ENCODE assay signal across 8 cellular contexts in genomic region chr12:6280053-6280469, GRCh38. TPM values are rescaled to one million over a fixed set of nuclear protein-coding genes. Genes with fewer than 3 reads are reported as not detected.
DNase-seq lines count a peak whose midpoint lies in the region; TF ChIP-seq lines count a peak whose summit lies in the region.

No MANE protein-coding gene starts in this region.

- WGBS in esophagus squamous epithelium, 2 donors, result 16 to 24% methylated on average over 1 to 2 of the region's 2 CpGs

- no peaks in the 10 kb centered on the region for H4K20me1 ChIP-seq in BLaER1 treated with 17β-estradiol and CSF1 and Interleukin-3, amounts not matched to agents 10 nM and 100 nM
- H4K20me1 ChIP-seq in PC-9 (ENCODE audit: insufficient read depth), result no peaks in the 10 kb centered on the region

- no peaks in the 10 kb centered on the region for H3K9me3 Mint-ChIP-seq in osteocyte (ENCODE audit: unreplicated experiment)

- peaks cover 42% of the 10 kb centered on the region for H3F3A ChIP-seq in PC-9 (ENCODE audit: insufficient read depth, low read depth)

- H3K9me2 ChIP-seq in PC-9 (ENCODE audit: insufficient read depth), result no peaks in the 10 kb centered on the region

- peak in 1 of 4 donors; percentile 25 for TF ChIP-seq POLR2A in esophagus squamous epithelium (IDR thresholded peaks at IDR 0.05)

- H3K4me3 ChIP-seq in BLaER1 treated with 17β-estradiol and CSF1 and Interleukin-3, amounts not matched to agents 10 nM and 100 nM, result no peak overlapping the region
- no peak overlapping the region for H3K4me3 ChIP-seq in PC-9
- H3K4me3 ChIP-seq in esophagus squamous epithelium, result no peak overlapping the region

- BruUV-seq in PC-9 (replicated peaks; lab: Mats Ljungman, UMichigan), result no TSS peak

- peak overlapping the region in 1 of 11 experiments; percentile 19; a peak in 1 of 22 replicates for H3K9ac ChIP-seq in BLaER1 treated with 17β-estradiol and CSF1 and Interleukin-3, amounts not matched to agents 10 nM and 100 nM

- H3K4me1 Mint-ChIP-seq in osteocyte (ENCODE audit: unreplicated experiment), result peaks cover 41% of the 10 kb centered on the region

- CTCF ChIA-PET in PC-9 (lab: Charles Lee), result interaction anchor here (0.6 to 2.9 kb wide), 8 partner anchors 52 to 291 kb away, joined by 4 to 24 read pairs (median 8); no protein-coding TSS in a partner anchor

- H3K36me3 Mint-ChIP-seq in osteocyte (ENCODE audit: unreplicated experiment), result no peaks in the 10 kb centered on the region

- H3K4me2 ChIP-seq in BLaER1 treated with 17β-estradiol and CSF1 and Interleukin-3, amounts not matched to agents 10 nM and 100 nM, result peak overlapping the region; percentile 88 to 99 (median 96)
- peak overlapping the region; percentile 65 for H3K4me2 ChIP-seq in PC-9

- peak overlapping the region; percentile 17 for H3K4me3 Mint-ChIP-seq in osteocyte (ENCODE audit: unreplicated experiment)

- no peaks in the 10 kb centered on the region for H3K36me3 ChIP-seq in BLaER1 treated with 17β-estradiol and CSF1 and Interleukin-3, amounts not matched to agents 10 nM and 100 nM
- H3K36me3 ChIP-seq in PC-9 (ENCODE audit: low read depth) (no peaks in the 10 kb centered on the region), esophagus squamous epithelium (no peaks in the 10 kb centered on the region)

- H3K79me2 ChIP-seq in PC-9 (ENCODE audit: low read depth), result no peaks in the 10 kb centered on the region

- peaks cover 33 to 46% (median 43%) of the 10 kb centered on the region in 10 experiments for H3K4me1 ChIP-seq in BLaER1 treated with 17β-estradiol and CSF1 and Interleukin-3, amounts not matched to agents 10 nM and 100 nM
- H3K4me1 ChIP-seq in PC-9 (replicated peaks; ENCODE audit: insufficient read depth) (peaks cover 69% of the 10 kb centered on the region), esophagus squamous epithelium (peaks cover 32 to 65% (median 33%) of the 10 kb centered on the region in 3 donors)

- no peaks in the 10 kb centered on the region for H3K27me3 ChIP-seq in BLaER1 treated with 17β-estradiol and CSF1 and Interleukin-3, amounts not matched to agents 10 nM and 100 nM
- no peaks in the 10 kb centered on the region for H3K27me3 ChIP-seq in PC-9 (ENCODE audit: insufficient read depth, low read depth)
- no peaks in the 10 kb centered on the region for H3K27me3 ChIP-seq in esophagus squamous epithelium

- no peaks in the 10 kb centered on the region for H3K27me3 Mint-ChIP-seq in osteocyte (ENCODE audit: unreplicated experiment)

- no peaks in the 10 kb centered on the region for H3K9me3 ChIP-seq in BLaER1 treated with 17β-estradiol and CSF1 and Interleukin-3, amounts not matched to agents 10 nM and 100 nM (replicated peaks in 1 of 11)
- H3K9me3 ChIP-seq in PC-9 (ENCODE audit: insufficient read depth, low read depth) (no peaks in the 10 kb centered on the region), esophagus squamous epithelium (no peaks in the 10 kb centered on the region)

- H3K27ac Mint-ChIP-seq in osteocyte (ENCODE audit: unreplicated experiment), result peak overlapping the region; percentile 85

- DNase-seq in PC-9 (peak; percentile 95 to 99), esophagus squamous epithelium (lab: John Stamatoyannopoulos, UW) (no peak), osteocyte (ENCODE audit: extremely low spot score, unreplicated experiment) (no peak), SHP77 treated with DMSO at 0.1 percent for 48 hours (lab: John Stamatoyannopoulos, UW) (no peak), NCI-H1092 treated with DMSO at 0.1 percent for 48 hours (lab: John Stamatoyannopoulos, UW) (no peak), NCI-H2107 treated with DMSO at 0.1 percent for 48 hours (lab: John Stamatoyannopoulos, UW; ENCODE audit: unreplicated experiment) (no peak)
- no peak for DNase-seq in activated CD4-positive, alpha-beta T cell treated with anti-CD3 and anti-CD28 coated beads for 48 hours

- TF ChIP-seq CTCF in PC-9 (conservative IDR thresholded peaks at IDR 0.05) (no peak), esophagus squamous epithelium (IDR thresholded peaks at IDR 0.05) (peak in 2 of 6 experiments; percentile 8 to 35), osteocyte (IDR thresholded peaks at IDR 0.05) (no peak)

- intact Hi-C loops in PC-9 (cut with micrococcal nuclease; ENCODE audit: unreplicated experiment) (loop anchor here (1.0 to 2.0 kb wide), 4 partner anchors 8 to 187 kb away; no protein-coding TSS in a partner anchor), esophagus squamous epithelium (cut with DNase I) (loop anchor here (5.0 kb wide), 1 partner anchor 218 kb away; no protein-coding TSS in a partner anchor)

- H3K27ac ChIP-seq in BLaER1 treated with 17β-estradiol and CSF1 and Interleukin-3, amounts not matched to agents 10 nM and 100 nM, result no peak overlapping the region; a peak in 1 of 22 replicates
- H3K27ac ChIP-seq in PC-9 (peak overlapping the region; percentile 93), esophagus squamous epithelium (peak overlapping the region; percentile 92 to 99 (median 96))

- H2AFZ ChIP-seq in PC-9, result no peak overlapping the region

- POLR2A ChIA-PET in PC-9 (lab: Charles Lee; ENCODE audit: unreplicated experiment), result interaction anchor here (0.5 to 1.3 kb wide), 26 partner anchors 15 to 292 kb away, joined by 3 to 12 read pairs (median 5); partner anchors contain the start of genes CD9 and LTBR

RNA-seq across cellular contexts. Expression of gene PLEKHG6, which starts 30.4 kb away (rescaled TPM):
- 86.5 and 89.9 TPM in 2 replicates for total RNA-seq in PC-9 (2021)
- total RNA-seq in esophagus squamous epithelium, result 10 to 100 TPM; 13.9 to 61.7 (median 29.2) TPM
- total RNA-seq in osteocyte, result 0.21 and 0.55 TPM in 2 replicates

Comparison
In these comparisons a context has a peak if more than half of its experiments do, and no peak if none do; other contexts are left out.
1. H3K27ac ChIP-seq: peak in PC-9 (single experiment) and esophagus squamous epithelium (4 of 4); none in BLaER1 treated with 17β-estradiol and CSF1 and Interleukin-3, amounts not matched to agents 10 nM and 100 nM (0 of 11).
2. DNase-seq: peak in PC-9 (2 of 2); none in esophagus squamous epithelium (single experiment), osteocyte (single experiment), SHP77 treated with DMSO at 0.1 percent for 48 hours (single experiment), NCI-H1092 treated with DMSO at 0.1 percent for 48 hours (single experiment), NCI-H2107 treated with DMSO at 0.1 percent for 48 hours (single experiment) and activated CD4-positive, alpha-beta T cell treated with anti-CD3 and anti-CD28 coated beads for 48 hours (single experiment).